12 cellular contexts compared by ENCODE assay signal in genomic region chr10:126090911-126091728, GRCh38.
A peak's percentile ranks its signal among the peaks of the same experiment; 100 is the strongest.
DNase-seq lines count a peak whose midpoint lies in the region; ATAC-seq and TF ChIP-seq lines count a peak whose summit lies in the region.
"Had no signal": no experiment of that assay in that cellular context is flagged by ENCODE, and none has a peak within 500 bp of the region (broad histone marks: within the 10 kb centered on the region; RNA-seq: fewer than 3 reads in every experiment).

No MANE protein-coding gene starts in this region.

- peaks cover 4% of the 10 kb centered on the region; the same call in 1 of the 2 replicates for H3F3A ChIP-seq in PC-9 (ENCODE audit: insufficient read depth, low read depth)

- POLR2A ChIA-PET in PC-9 (lab: Charles Lee; ENCODE audit: unreplicated experiment): no interaction called here

- H3K36me3 ChIP-seq in PC-9 (ENCODE audit: low read depth): no peaks in the 10 kb centered on the region
- H3K36me3 ChIP-seq: WERI-Rb-1 had no signal

- intact Hi-C loops in PC-9 (cut with micrococcal nuclease; ENCODE audit: unreplicated experiment): no loop called here

- no peaks in the 10 kb centered on the region for H3K27me3 ChIP-seq in PC-9 (ENCODE audit: insufficient read depth, low read depth)

- ATAC-seq in omental fat pad (ENCODE audit: low FRiP score): peak; percentile 64
- no peak for ATAC-seq in GM18511 (IDR thresholded peaks at IDR 0.05; ENCODE audit: unreplicated experiment)
- ATAC-seq in GM18868 (IDR thresholded peaks at IDR 0.05; ENCODE audit: unreplicated experiment): no peak

- H3K79me2 ChIP-seq in PC-9 (ENCODE audit: low read depth): no peaks in the 10 kb centered on the region

- no peaks in the 10 kb centered on the region; the same call in 1 of the 2 replicates for H3K4me1 ChIP-seq in PC-9 (replicated peaks; ENCODE audit: insufficient read depth)

- no peak overlapping the region for H3K4me2 ChIP-seq in PC-9

- no peak overlapping the region for H2AFZ ChIP-seq in PC-9

- peak overlapping the region; percentile 32; the same call in 1 of the 2 replicates for H3K27ac ChIP-seq in PC-9
- H3K27ac ChIP-seq: coronary artery, WERI-Rb-1 had no signal

- BruUV-seq in PC-9 (replicated peaks; lab: Mats Ljungman, UMichigan): no TSS peak

- H3K4me3 ChIP-seq in PC-9: no peak overlapping the region
- H3K4me3 ChIP-seq: coronary artery had no signal

- CTCF ChIA-PET in PC-9 (lab: Charles Lee): interaction anchor here (0.6 kb wide), 1 partner anchor 603 kb away, joined by 3 read pairs; no protein-coding TSS in a partner anchor

- no peaks in the 10 kb centered on the region for H3K9me2 ChIP-seq in PC-9 (ENCODE audit: insufficient read depth)

- no peaks in the 10 kb centered on the region for H4K20me1 ChIP-seq in PC-9 (ENCODE audit: insufficient read depth)

- no peaks in the 10 kb centered on the region for H3K9me3 ChIP-seq in PC-9 (ENCODE audit: insufficient read depth, low read depth)

- peak; percentile 97 for DNase-seq in EH (ENCODE audit: low read depth)
- peak; percentile 8 to 42 for DNase-seq in PC-9
- DNase-seq in epidermal melanocyte (ENCODE audit: insufficient read length, low spot score): peak; percentile 36
- DNase-seq in omental fat pad (ENCODE audit: low spot score): no peak
- DNase-seq in stimulated activated naive CD4-positive, alpha-beta T cell treated with Interleukin-2 at 50 U/mL for 16 hours (lab: John Stamatoyannopoulos, UW): no peak
- no peak for DNase-seq in NK-92 (lab: John Stamatoyannopoulos, UW; ENCODE audit: unreplicated experiment)
- DNase-seq: DMS 273 treated with DMSO at 0.1 percent for 48 hours, NCI-H1092 treated with DMSO at 0.1 percent for 48 hours, WERI-Rb-1 had no signal

- TF ChIP-seq CTCF in PC-9 (conservative IDR thresholded peaks at IDR 0.05) (no peak), omental fat pad (IDR thresholded peaks at IDR 0.05) (no peak)

Comparison
In these comparisons a context has a peak if more than half of its experiments do, and no peak if none do; other contexts are left out.
1. DNase-seq: peak in EH (single experiment), PC-9 (2 of 2) and epidermal melanocyte (single experiment); none in omental fat pad (single experiment), stimulated activated naive CD4-positive, alpha-beta T cell treated with Interleukin-2 at 50 U/mL for 16 hours (single experiment) and NK-92 (single experiment).